18 cellular contexts compared by ENCODE assay signal in genomic region chr12:71791473-71792150, GRCh38.
"Had no signal": no experiment of that assay in that cellular context is flagged by ENCODE, and none has a peak within 500 bp of the region (broad histone marks: within the 10 kb centered on the region; RNA-seq: fewer than 3 reads in every experiment).

No MANE protein-coding gene starts in this region.

- H3K4me3 Mint-ChIP-seq: nephron progenitor cell; stimulated activated memory B cell treated with anti-CD40 and anti-IgM and Interleukin-4, amounts not matched to agents 10 μg/mL and 1 μg/mL and 100 μg/mL, for 72 hours; stimulated activated naive CD8-positive, alpha-beta T cell treated with anti-CD3 and anti-CD28 coated beads, Interleukin-15, amount 100 ng/mL, for 72 hours had no signal

- H3K4me1 ChIP-seq: right atrium auricular region, testis, tibial nerve, vagina had no signal

- H3K27ac Mint-ChIP-seq: nephron progenitor cell; stimulated activated memory B cell treated with anti-CD40 and anti-IgM and Interleukin-4, amounts not matched to agents 10 μg/mL and 1 μg/mL and 100 μg/mL, for 72 hours; stimulated activated naive CD8-positive, alpha-beta T cell treated with anti-CD3 and anti-CD28 coated beads, Interleukin-15, amount 100 ng/mL, for 72 hours had no signal

- H3K9me3 Mint-ChIP-seq: nephron progenitor cell; stimulated activated memory B cell treated with anti-CD40 and anti-IgM and Interleukin-4, amounts not matched to agents 10 μg/mL and 1 μg/mL and 100 μg/mL, for 72 hours; stimulated activated naive CD8-positive, alpha-beta T cell treated with anti-CD3 and anti-CD28 coated beads, Interleukin-15, amount 100 ng/mL, for 72 hours had no signal

- H3K27ac ChIP-seq: coronary artery, dorsolateral prefrontal cortex, heart right ventricle, ovary, right atrium auricular region, testis, tibial nerve, upper lobe of right lung, vagina had no signal

- H3K36me3 ChIP-seq: ovary had no signal

- ATAC-seq: heart right ventricle; mucosa of descending colon; stimulated activated memory B cell treated with anti-CD40 and anti-IgM and Interleukin-4, amounts not matched to agents 10 μg/mL and 1 μg/mL and 100 μg/mL, for 72 hours; stimulated activated naive CD8-positive, alpha-beta T cell treated with anti-CD3 and anti-CD28 coated beads, Interleukin-15, amount 100 ng/mL, for 72 hours; upper lobe of right lung had no signal

- H3K4me2 ChIP-seq: smooth muscle cell had no signal

- H3K4me3 ChIP-seq: coronary artery, dorsolateral prefrontal cortex, heart right ventricle, mucosa of descending colon, ovary, right atrium auricular region, smooth muscle cell, testis, tibial nerve, upper lobe of right lung, vagina had no signal

- H3K9me3 ChIP-seq: heart right ventricle, mucosa of descending colon, ovary, right atrium auricular region, testis, tibial nerve, upper lobe of right lung, vagina had no signal

- H3K27me3 Mint-ChIP-seq: stimulated activated memory B cell treated with anti-CD40 and anti-IgM and Interleukin-4, amounts not matched to agents 10 μg/mL and 1 μg/mL and 100 μg/mL, for 72 hours; stimulated activated naive CD8-positive, alpha-beta T cell treated with anti-CD3 and anti-CD28 coated beads, Interleukin-15, amount 100 ng/mL, for 72 hours had no signal

- DNase-seq: dorsolateral prefrontal cortex; effector CD8-positive, alpha-beta T cell; heart right ventricle; hypothalamus; kidney glomerular epithelial cell; mucosa of descending colon; nephron progenitor cell; ovary; stimulated activated CD4-positive, alpha-beta T cell treated with anti-CD3 and anti-CD28 coated beads, Interleukin-4, amount 100 ng/mL, for 24 hours; stimulated activated naive CD8-positive, alpha-beta T cell treated with anti-CD3 and anti-CD28 coated beads, Interleukin-15, amount 100 ng/mL, for 72 hours; testis; upper lobe of right lung had no signal

- H3K27me3 ChIP-seq: dorsolateral prefrontal cortex, heart right ventricle, ovary, right atrium auricular region, testis, tibial nerve, upper lobe of right lung, vagina had no signal
